Comparison of ENCODE assay signal across 1 cellular context in the genomic region with DNA sequence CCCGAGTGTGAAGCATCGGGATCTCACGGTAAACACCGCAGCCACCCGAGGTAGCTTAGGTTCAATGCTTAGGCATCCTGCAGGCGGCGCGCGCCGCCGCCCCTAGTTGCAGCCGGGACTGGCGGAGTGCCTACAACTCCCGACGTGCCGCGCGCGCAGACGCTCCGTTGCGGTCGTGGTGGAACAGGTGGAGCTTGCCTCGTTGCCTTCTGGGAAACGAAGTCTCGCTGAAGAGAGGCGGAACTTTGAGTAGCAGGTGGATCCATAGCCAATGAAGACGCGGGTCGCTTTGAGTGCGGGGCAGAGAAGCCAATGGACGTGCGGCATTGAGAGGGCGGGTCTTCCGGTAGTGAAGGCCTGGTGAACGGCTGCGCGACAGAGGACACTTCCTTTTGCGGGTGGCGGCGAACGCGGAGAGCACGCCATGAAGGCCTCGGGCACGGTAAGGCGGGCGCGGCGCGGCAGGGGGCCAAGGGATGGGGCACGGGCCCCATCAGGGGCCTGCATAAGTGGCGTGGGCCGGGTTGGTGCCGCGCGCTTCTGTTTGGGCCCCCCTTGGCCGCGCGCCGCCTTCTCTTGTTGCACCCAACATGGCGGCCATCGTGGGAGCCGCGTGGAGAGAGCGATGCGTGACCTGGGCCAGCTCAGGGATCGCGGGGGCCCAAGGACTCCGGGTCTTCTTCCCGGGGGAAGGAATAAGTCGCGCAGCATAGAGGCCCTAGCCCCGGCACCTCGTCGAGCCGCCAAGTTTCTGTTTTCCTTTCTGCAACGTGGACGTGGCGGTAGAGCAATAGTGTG.
A peak's percentile ranks its signal among the peaks of the same experiment; 100 is the strongest.
TF ChIP-seq lines count a peak whose summit lies in the region.

A gene (plus strand): TSS at position 378 of the 798 bp plus-strand sequence. CDS start 47 bp downstream, at position 425.

TF ChIP-seq in HepG2, 621 proteins besides CTCF, POLR2A, EP300 and RAD21 (continued from another document and continues in another):
- TF ChIP-seq, protein P1, sequence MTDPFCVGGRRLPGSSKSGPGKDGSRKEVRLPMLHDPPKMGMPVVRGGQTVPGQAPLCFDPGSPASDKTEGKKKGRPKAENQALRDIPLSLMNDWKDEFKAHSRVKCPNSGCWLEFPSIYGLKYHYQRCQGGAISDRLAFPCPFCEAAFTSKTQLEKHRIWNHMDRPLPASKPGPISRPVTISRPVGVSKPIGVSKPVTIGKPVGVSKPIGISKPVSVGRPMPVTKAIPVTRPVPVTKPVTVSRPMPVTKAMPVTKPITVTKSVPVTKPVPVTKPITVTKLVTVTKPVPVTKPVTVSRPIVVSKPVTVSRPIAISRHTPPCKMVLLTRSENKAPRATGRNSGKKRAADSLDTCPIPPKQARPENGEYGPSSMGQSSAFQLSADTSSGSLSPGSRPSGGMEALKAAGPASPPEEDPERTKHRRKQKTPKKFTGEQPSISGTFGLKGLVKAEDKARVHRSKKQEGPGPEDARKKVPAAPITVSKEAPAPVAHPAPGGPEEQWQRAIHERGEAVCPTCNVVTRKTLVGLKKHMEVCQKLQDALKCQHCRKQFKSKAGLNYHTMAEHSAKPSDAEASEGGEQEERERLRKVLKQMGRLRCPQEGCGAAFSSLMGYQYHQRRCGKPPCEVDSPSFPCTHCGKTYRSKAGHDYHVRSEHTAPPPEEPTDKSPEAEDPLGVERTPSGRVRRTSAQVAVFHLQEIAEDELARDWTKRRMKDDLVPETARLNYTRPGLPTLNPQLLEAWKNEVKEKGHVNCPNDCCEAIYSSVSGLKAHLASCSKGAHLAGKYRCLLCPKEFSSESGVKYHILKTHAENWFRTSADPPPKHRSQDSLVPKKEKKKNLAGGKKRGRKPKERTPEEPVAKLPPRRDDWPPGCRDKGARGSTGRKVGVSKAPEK (CRISPR knock-in tag; IDR thresholded peaks at IDR 0.05; ENCODE audit: borderline replicate concordance), result no peak
- TF ChIP-seq CEBPG (CRISPR knock-in tag; IDR thresholded peaks at IDR 0.05) (no peak), ERF (CRISPR knock-in tag; IDR thresholded peaks at IDR 0.05) (no peak; the same call in 1 of the 2 replicates), ZNF674 (CRISPR knock-in tag; IDR thresholded peaks at IDR 0.05; ENCODE audit: low read depth) (no peak), ZSCAN31 (CRISPR knock-in tag; IDR thresholded peaks at IDR 0.05; ENCODE audit: low read depth) (no peak), ZFP36L2 (CRISPR knock-in tag; IDR thresholded peaks at IDR 0.05) (no peak), AKAP8 (CRISPR knock-in tag; IDR thresholded peaks at IDR 0.05) (no peak), MBD4 (IDR thresholded peaks at IDR 0.05; ENCODE audit: borderline replicate concordance, low read length) (no peak), ZNF776 (CRISPR knock-in tag; IDR thresholded peaks at IDR 0.05) (no peak; the same call in 1 of the 2 replicates), ZSCAN30 (CRISPR knock-in tag; IDR thresholded peaks at IDR 0.05) (no peak), HOXA5 (CRISPR knock-in tag; IDR thresholded peaks at IDR 0.05) (peak; percentile 67), ZMAT3 (CRISPR knock-in tag; conservative IDR thresholded peaks at IDR 0.05) (peak; percentile 71), EEA1 (CRISPR knock-in tag; IDR thresholded peaks at IDR 0.05; ENCODE audit: borderline replicate concordance) (no peak), ZNF879 (CRISPR knock-in tag; IDR thresholded peaks at IDR 0.05) (no peak), TAF1 (CRISPR knock-in tag; IDR thresholded peaks at IDR 0.05) (peak; percentile 100), NR2F6 (IDR thresholded peaks at IDR 0.05) (no peak), NR2F6 (CRISPR knock-in tag; IDR thresholded peaks at IDR 0.05) (no peak), ZSCAN21 (CRISPR knock-in tag; IDR thresholded peaks at IDR 0.05; ENCODE audit: borderline replicate concordance) (no peak; the same call in 1 of the 2 replicates), ARHGAP35 (CRISPR knock-in tag; IDR thresholded peaks at IDR 0.05; ENCODE audit: borderline replicate concordance) (0 out of 2 replicates have a peak, but pooled peaks have one; percentile 26), GATAD1 (CRISPR knock-in tag; IDR thresholded peaks at IDR 0.05) (peak; percentile 88), PRMT3 (CRISPR knock-in tag; IDR thresholded peaks at IDR 0.05; ENCODE audit: borderline replicate concordance, low read depth) (no peak), ZFP82 (CRISPR knock-in tag; IDR thresholded peaks at IDR 0.05; ENCODE audit: borderline replicate concordance) (no peak; the same call in 1 of the 2 replicates), ZSCAN29 (CRISPR knock-in tag; conservative IDR thresholded peaks at IDR 0.05) (no peak), ZNF562 (CRISPR knock-in tag; IDR thresholded peaks at IDR 0.05; ENCODE audit: borderline replicate concordance) (no peak), SCMH1 (CRISPR knock-in tag; IDR thresholded peaks at IDR 0.05; ENCODE audit: borderline replicate concordance) (no peak), MXD4 (CRISPR knock-in tag; IDR thresholded peaks at IDR 0.05) (peak; percentile 82), SKI (IDR thresholded peaks at IDR 0.05; ENCODE audit: partially characterized antibody) (no peak), KDM6A (CRISPR knock-in tag; IDR thresholded peaks at IDR 0.05; ENCODE audit: low read depth) (no peak)
- TF ChIP-seq, protein P2, sequence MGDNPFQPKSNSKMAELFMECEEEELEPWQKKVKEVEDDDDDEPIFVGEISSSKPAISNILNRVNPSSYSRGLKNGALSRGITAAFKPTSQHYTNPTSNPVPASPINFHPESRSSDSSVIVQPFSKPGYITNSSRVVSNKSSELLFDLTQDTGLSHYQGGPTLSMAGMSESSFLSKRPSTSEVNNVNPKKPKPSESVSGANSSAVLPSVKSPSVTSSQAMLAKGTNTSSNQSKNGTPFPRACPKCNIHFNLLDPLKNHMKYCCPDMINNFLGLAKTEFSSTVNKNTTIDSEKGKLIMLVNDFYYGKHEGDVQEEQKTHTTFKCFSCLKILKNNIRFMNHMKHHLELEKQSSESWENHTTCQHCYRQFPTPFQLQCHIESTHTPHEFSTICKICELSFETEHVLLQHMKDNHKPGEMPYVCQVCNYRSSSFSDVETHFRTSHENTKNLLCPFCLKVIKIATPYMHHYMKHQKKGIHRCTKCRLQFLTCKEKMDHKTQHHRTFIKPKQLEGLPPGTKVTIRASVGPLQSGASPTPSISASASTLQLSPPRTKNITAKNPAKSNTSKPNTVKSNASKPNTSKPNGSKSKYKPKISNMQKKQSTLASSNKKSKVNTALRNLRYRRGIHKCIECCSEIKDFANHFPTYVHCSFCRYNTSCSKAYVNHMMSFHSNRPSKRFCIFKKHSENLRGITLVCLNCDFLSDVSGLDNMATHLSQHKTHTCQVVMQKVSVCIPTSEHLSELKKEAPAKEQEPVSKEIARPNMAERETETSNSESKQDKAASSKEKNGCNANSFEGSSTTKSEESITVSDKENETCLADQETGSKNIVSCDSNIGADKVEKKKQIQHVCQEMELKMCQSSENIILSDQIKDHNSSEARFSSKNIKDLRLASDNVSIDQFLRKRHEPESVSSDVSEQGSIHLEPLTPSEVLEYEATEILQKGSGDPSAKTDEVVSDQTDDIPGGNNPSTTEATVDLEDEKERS (CRISPR knock-in tag; IDR thresholded peaks at IDR 0.05), result 0 out of 2 replicates have a peak, but pooled peaks have one; percentile 37
- TF ChIP-seq, protein P3, sequence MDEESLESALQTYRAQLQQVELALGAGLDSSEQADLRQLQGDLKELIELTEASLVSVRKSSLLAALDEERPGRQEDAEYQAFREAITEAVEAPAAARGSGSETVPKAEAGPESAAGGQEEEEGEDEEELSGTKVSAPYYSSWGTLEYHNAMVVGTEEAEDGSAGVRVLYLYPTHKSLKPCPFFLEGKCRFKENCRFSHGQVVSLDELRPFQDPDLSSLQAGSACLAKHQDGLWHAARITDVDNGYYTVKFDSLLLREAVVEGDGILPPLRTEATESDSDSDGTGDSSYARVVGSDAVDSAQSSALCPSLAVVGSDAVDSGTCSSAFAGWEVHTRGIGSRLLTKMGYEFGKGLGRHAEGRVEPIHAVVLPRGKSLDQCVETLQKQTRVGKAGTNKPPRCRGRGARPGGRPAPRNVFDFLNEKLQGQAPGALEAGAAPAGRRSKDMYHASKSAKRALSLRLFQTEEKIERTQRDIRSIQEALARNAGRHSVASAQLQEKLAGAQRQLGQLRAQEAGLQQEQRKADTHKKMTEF (CRISPR knock-in tag; IDR thresholded peaks at IDR 0.05), result peak; percentile 77
- TF ChIP-seq, protein P4, sequence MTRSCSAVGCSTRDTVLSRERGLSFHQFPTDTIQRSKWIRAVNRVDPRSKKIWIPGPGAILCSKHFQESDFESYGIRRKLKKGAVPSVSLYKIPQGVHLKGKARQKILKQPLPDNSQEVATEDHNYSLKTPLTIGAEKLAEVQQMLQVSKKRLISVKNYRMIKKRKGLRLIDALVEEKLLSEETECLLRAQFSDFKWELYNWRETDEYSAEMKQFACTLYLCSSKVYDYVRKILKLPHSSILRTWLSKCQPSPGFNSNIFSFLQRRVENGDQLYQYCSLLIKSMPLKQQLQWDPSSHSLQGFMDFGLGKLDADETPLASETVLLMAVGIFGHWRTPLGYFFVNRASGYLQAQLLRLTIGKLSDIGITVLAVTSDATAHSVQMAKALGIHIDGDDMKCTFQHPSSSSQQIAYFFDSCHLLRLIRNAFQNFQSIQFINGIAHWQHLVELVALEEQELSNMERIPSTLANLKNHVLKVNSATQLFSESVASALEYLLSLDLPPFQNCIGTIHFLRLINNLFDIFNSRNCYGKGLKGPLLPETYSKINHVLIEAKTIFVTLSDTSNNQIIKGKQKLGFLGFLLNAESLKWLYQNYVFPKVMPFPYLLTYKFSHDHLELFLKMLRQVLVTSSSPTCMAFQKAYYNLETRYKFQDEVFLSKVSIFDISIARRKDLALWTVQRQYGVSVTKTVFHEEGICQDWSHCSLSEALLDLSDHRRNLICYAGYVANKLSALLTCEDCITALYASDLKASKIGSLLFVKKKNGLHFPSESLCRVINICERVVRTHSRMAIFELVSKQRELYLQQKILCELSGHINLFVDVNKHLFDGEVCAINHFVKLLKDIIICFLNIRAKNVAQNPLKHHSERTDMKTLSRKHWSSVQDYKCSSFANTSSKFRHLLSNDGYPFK (CRISPR knock-in tag; IDR thresholded peaks at IDR 0.05; ENCODE audit: borderline replicate concordance), result peak; percentile 83
- TF ChIP-seq, protein P5, sequence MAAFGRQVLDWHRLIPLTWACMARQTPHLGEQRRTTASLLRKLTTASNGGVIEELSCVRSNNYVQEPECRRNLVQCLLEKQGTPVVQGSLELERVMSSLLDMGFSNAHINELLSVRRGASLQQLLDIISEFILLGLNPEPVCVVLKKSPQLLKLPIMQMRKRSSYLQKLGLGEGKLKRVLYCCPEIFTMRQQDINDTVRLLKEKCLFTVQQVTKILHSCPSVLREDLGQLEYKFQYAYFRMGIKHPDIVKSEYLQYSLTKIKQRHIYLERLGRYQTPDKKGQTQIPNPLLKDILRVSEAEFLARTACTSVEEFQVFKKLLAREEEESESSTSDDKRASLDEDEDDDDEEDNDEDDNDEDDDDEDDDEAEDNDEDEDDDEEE (CRISPR knock-in tag; IDR thresholded peaks at IDR 0.05), result peak; percentile 71; the same call in 1 of the 2 replicates
- TF ChIP-seq, protein P6, sequence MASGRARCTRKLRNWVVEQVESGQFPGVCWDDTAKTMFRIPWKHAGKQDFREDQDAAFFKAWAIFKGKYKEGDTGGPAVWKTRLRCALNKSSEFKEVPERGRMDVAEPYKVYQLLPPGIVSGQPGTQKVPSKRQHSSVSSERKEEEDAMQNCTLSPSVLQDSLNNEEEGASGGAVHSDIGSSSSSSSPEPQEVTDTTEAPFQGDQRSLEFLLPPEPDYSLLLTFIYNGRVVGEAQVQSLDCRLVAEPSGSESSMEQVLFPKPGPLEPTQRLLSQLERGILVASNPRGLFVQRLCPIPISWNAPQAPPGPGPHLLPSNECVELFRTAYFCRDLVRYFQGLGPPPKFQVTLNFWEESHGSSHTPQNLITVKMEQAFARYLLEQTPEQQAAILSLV (CRISPR knock-in tag; IDR thresholded peaks at IDR 0.05; ENCODE audit: borderline replicate concordance), result peak; percentile 59; the same call in 1 of the 2 replicates
- TF ChIP-seq, protein P7, sequence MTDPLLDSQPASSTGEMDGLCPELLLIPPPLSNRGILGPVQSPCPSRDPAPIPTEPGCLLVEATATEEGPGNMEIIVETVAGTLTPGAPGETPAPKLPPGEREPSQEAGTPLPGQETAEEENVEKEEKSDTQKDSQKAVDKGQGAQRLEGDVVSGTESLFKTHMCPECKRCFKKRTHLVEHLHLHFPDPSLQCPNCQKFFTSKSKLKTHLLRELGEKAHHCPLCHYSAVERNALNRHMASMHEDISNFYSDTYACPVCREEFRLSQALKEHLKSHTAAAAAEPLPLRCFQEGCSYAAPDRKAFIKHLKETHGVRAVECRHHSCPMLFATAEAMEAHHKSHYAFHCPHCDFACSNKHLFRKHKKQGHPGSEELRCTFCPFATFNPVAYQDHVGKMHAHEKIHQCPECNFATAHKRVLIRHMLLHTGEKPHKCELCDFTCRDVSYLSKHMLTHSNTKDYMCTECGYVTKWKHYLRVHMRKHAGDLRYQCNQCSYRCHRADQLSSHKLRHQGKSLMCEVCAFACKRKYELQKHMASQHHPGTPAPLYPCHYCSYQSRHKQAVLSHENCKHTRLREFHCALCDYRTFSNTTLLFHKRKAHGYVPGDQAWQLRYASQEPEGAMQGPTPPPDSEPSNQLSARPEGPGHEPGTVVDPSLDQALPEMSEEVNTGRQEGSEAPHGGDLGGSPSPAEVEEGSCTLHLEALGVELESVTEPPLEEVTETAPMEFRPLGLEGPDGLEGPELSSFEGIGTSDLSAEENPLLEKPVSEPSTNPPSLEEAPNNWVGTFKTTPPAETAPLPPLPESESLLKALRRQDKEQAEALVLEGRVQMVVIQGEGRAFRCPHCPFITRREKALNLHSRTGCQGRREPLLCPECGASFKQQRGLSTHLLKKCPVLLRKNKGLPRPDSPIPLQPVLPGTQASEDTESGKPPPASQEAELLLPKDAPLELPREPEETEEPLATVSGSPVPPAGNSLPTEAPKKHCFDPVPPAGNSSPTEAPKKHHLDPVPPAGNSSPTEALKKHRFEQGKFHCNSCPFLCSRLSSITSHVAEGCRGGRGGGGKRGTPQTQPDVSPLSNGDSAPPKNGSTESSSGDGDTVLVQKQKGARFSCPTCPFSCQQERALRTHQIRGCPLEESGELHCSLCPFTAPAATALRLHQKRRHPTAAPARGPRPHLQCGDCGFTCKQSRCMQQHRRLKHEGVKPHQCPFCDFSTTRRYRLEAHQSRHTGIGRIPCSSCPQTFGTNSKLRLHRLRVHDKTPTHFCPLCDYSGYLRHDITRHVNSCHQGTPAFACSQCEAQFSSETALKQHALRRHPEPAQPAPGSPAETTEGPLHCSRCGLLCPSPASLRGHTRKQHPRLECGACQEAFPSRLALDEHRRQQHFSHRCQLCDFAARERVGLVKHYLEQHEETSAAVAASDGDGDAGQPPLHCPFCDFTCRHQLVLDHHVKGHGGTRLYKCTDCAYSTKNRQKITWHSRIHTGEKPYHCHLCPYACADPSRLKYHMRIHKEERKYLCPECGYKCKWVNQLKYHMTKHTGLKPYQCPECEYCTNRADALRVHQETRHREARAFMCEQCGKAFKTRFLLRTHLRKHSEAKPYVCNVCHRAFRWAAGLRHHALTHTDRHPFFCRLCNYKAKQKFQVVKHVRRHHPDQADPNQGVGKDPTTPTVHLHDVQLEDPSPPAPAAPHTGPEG (CRISPR knock-in tag; IDR thresholded peaks at IDR 0.05), result no peak; the same call in 1 of the 2 replicates
- TF ChIP-seq, protein P8, sequence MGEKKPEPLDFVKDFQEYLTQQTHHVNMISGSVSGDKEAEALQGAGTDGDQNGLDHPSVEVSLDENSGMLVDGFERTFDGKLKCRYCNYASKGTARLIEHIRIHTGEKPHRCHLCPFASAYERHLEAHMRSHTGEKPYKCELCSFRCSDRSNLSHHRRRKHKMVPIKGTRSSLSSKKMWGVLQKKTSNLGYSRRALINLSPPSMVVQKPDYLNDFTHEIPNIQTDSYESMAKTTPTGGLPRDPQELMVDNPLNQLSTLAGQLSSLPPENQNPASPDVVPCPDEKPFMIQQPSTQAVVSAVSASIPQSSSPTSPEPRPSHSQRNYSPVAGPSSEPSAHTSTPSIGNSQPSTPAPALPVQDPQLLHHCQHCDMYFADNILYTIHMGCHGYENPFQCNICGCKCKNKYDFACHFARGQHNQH (CRISPR knock-in tag; IDR thresholded peaks at IDR 0.05), result peak; percentile 73; the same call in 1 of the 2 replicates
